ENCODE assay signal across 1 cellular context in the genomic region with DNA sequence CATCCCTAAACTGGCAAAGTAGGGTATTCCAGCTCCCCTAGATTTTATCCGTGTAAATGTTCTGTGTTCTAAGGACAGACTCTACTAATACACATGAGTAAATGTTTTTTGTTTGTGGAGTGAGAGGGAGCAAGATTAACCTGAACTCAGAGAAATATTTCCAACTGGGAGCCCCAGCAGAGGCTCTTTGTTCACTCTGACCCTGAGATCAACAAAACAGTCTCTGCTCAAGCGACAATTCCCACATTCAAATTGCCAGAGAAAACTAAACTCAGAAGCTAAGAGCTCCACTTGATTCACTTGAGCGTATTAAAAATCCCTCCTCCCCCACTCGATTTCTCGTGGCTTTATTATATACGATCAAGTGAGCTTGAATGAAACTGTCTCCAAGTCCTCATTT.
TF ChIP-seq lines count a peak whose summit lies in the region.

No MANE protein-coding gene starts in this region.

TF ChIP-seq in SK-N-SH treated with all-trans-retinoic acid at 6 μM for 48 hours, 23 proteins besides CTCF, POLR2A, EP300 and RAD21 (continued from another document):
- TF ChIP-seq ARNTL (CRISPR knock-in tag; IDR thresholded peaks at IDR 0.05; ENCODE audit: borderline replicate concordance, low read depth) (no peak), GLIS3 (CRISPR knock-in tag; IDR thresholded peaks at IDR 0.05) (no peak)
- TF ChIP-seq, protein P1, sequence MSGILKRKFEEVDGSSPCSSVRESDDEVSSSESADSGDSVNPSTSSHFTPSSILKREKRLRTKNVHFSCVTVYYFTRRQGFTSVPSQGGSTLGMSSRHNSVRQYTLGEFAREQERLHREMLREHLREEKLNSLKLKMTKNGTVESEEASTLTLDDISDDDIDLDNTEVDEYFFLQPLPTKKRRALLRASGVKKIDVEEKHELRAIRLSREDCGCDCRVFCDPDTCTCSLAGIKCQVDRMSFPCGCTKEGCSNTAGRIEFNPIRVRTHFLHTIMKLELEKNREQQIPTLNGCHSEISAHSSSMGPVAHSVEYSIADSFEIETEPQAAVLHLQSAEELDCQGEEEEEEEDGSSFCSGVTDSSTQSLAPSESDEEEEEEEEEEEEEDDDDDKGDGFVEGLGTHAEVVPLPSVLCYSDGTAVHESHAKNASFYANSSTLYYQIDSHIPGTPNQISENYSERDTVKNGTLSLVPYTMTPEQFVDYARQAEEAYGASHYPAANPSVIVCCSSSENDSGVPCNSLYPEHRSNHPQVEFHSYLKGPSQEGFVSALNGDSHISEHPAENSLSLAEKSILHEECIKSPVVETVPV (CRISPR knock-in tag; IDR thresholded peaks at IDR 0.05): no peak
